In the genomic region with DNA sequence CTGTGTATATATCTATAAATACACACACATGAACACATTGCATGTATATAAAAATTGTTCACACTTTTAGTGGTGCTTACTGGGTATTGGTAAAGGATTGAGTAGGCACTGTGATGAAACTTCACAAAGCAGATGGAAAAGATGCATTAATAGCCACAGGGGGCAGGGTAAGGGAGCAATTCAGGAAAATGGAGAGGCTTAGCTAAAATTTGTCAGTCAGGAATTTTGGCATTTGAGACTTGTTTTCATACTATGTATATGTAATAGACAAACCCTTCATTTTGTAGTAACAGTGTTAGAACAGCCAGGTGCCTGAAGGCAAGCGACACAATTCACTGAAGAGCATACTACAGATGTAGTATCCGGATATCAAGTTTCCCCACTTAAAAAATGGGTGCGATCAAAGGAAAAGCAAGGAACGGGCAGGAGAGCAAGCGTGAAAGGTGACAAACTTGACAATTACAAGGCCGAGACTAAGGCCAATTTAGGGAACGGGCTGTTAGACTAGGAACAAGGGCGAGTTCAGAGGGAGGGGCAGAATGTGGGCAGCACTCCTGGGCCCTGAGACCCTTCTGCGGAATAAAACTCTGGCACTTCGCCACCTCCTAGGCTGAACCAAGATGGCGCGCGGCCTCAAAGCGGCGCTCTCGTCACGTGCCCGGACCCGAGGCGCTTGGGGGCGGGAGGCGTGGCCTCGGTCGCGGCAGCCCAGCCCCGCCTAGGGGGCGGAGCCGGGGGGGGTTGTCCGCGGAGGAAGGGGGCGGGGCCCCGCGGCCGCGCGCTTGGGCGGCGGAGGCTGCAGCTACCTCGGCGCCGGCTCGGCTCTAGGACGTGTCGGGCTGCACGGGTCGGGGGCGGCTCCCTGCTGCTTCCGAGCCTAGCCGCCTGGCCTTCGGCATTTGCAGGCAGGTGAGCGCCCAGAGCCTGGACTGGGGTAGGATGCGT, we compare ENCODE assay signal across 8 cellular contexts. TPM values are rescaled to one million over a fixed set of nuclear protein-coding genes. Genes with fewer than 3 reads are reported as not detected.
A peak's percentile ranks its signal among the peaks of the same experiment; 100 is the strongest.
DNase-seq lines count a peak whose midpoint lies in the region; ATAC-seq, FAIRE-seq and TF ChIP-seq lines count a peak whose summit lies in the region.

A gene (plus strand): TSS at position 771 of the 945 bp plus-strand sequence. CDS start 12,518 bp downstream, outside the sequence.

- no peaks in the 10 kb centered on the region for H4K20me1 ChIP-seq in K562 (replicated peaks; ENCODE audit: control insufficient read depth, insufficient read depth, low read length)

- H3K4me2 ChIP-seq in K562 (ENCODE audit: insufficient read depth, low read length), result peak within 1 kb of the TSS; percentile 97

- intact Hi-C loops in K562 (cut with micrococcal nuclease) (no loop called here), sigmoid colon (cut with DNase I) (loop anchor here (5.0 kb wide), 1 partner anchor 64 kb away; no protein-coding TSS in a partner anchor)

- H3K27ac ChIP-seq in K562 (ENCODE audit: extremely low read depth, low read depth, low read length) (peak within 1 kb of the TSS; percentile 72), sigmoid colon (peak within 1 kb of the TSS; percentile 54 to 75 (median 62))

- no peak for TF ChIP-seq RAD21 in K562 (CRISPR knock-in tag; conservative IDR thresholded peaks at IDR 0.05 in 1 of 2, IDR thresholded peaks at IDR 0.05 in 1 of 2)

- peak; percentile 70 for ATAC-seq in HG02943 (IDR thresholded peaks at IDR 0.05; ENCODE audit: low read depth, unreplicated experiment)
- ATAC-seq in K562, result peak; percentile 96

- in situ Hi-C loops in GM13976 (cut with MboI; ENCODE audit: low sequenced_read_pairs, unreplicated experiment), result no loop called here
- in situ Hi-C loops in K562 (cut with MboI), result no loop called here

- POLR2A ChIA-PET in K562 (lab: Yijun Ruan, JAX), result interaction anchor here (0.5 to 4.5 kb wide), 14 partner anchors 8 to 1206 kb away, joined by 3 to 22 read pairs (median 4); a partner anchor contains a TSS

- peak within 1 kb of the TSS; percentile 99 for H2AFZ ChIP-seq in K562 (ENCODE audit: low read depth, low read length)

- TF ChIP-seq POLR2A in K562 (conservative IDR thresholded peaks at IDR 0.05) (peak; percentile 76), sigmoid colon (IDR thresholded peaks at IDR 0.05) (no peak)

- CTCF ChIA-PET in K562 (lab: Yijun Ruan, JAX; ENCODE audit: low intra/inter-chr PET ratio), result no interaction called here

- peak within 1 kb of the TSS; percentile 53 for H3K4me3 ChIP-seq in K562
- peak within 1 kb of the TSS; percentile 64 for H3K4me3 ChIP-seq in iPS-11a (ENCODE audit: low read depth, low read length)
- peak within 1 kb of the TSS; percentile 34 to 61 (median 50) for H3K4me3 ChIP-seq in sigmoid colon

- peaks cover 44% of the 10 kb centered on the region for H3K36me3 ChIP-seq in K562 (ENCODE audit: control insufficient read depth, insufficient read depth, low read length)
- peaks cover 4 to 33% (median 15%) of the 10 kb centered on the region in 4 donors for H3K36me3 ChIP-seq in sigmoid colon

- no TSS peak for BruUV-seq in K562 (replicated peaks; lab: Mats Ljungman, UMichigan)

- H3K79me2 ChIP-seq in K562 (ENCODE audit: control insufficient read depth, insufficient read depth, low read length), result no peaks in the 10 kb centered on the region

- peak; percentile 99 for DNase-seq in GM13976 (ENCODE audit: low spot score)
- DNase-seq in NCI-H2029 treated with DMSO at 0.1 percent for 48 hours (lab: John Stamatoyannopoulos, UW), result peak; percentile 89
- DNase-seq in UCSD-AML1 (lab: John Stamatoyannopoulos, UW; ENCODE audit: unreplicated experiment), result peak; percentile 54
- DNase-seq in K562 (ENCODE audit: extremely low read depth in 1 of 4, low spot score in 3 of 4), result peak; percentile 95 to 100 (median 100)
- peak; percentile 93 for DNase-seq in sigmoid colon
- no peak for DNase-seq in GF-D8 (lab: John Stamatoyannopoulos, UW)

- peak; percentile 59 for FAIRE-seq in K562 (lab: Jason Lieb, UNC)

- WGBS in K562 (ENCODE audit: insufficient coverage, low coverage, missing lambda C conversion rate), result 16% methylated on average over 32 of the region's 52 CpGs
- WGBS in sigmoid colon, 2 donors, result 12 to 13% methylated on average over 52 of the region's 52 CpGs

- no peaks in the 10 kb centered on the region for H3K9me1 ChIP-seq in K562 (ENCODE audit: control insufficient read depth, insufficient read depth, low read length)

- H3K4me1 ChIP-seq in K562 (replicated peaks in 1 of 2; ENCODE audit: control insufficient read depth in 2 of 2, insufficient read depth in 2 of 2, low read length in 2 of 2), result peaks cover 11 to 27% of the 10 kb centered on the region in 2 experiments; a peak in 4 of 5 replicates
- H3K4me1 ChIP-seq in sigmoid colon, result peaks cover 0 to 31% (median 18%) of the 10 kb centered on the region in 4 donors

- no peak for TF ChIP-seq EP300 in K562 (IDR thresholded peaks at IDR 0.05; ENCODE audit: low read length)
- TF ChIP-seq EP300 in sigmoid colon (IDR thresholded peaks at IDR 0.05), result no peak

- no peaks in the 10 kb centered on the region for H3K27me3 ChIP-seq in K562 (ENCODE audit: control insufficient read depth in 2 of 2, insufficient read depth in 2 of 2, low read length in 2 of 2)
- peaks cover 0 to 3% (median 0%) of the 10 kb centered on the region in 3 donors for H3K27me3 ChIP-seq in sigmoid colon

- H3K9me3 ChIP-seq in K562 (replicated peaks; ENCODE audit: control insufficient read depth, insufficient read depth, low read depth, low read length) (no peaks in the 10 kb centered on the region), sigmoid colon (no peaks in the 10 kb centered on the region)

- peak; percentile 14 for TF ChIP-seq CTCF in GM13976 (IDR thresholded peaks at IDR 0.05; ENCODE audit: borderline replicate concordance, control extremely low read depth, extremely low read depth, insufficient read depth, missing control alignments)
- TF ChIP-seq CTCF in K562 (IDR thresholded peaks at IDR 0.05 in 2 of 3, conservative IDR thresholded peaks at IDR 0.05 in 1 of 3; ENCODE audit: insufficient read depth in 2 of 3, low read depth in 1 of 3, low read length in 3 of 3), result peak in 1 of 3 experiments; percentile 25; a peak in 2 of 6 replicates
- TF ChIP-seq CTCF in sigmoid colon (IDR thresholded peaks at IDR 0.05), result no peak

- H3K9ac ChIP-seq in K562 (ENCODE audit: insufficient read depth in 1 of 2, low read depth in 2 of 2, low read length in 2 of 2), result peak within 1 kb of the TSS; percentile 67 to 93

TF ChIP-seq in K562, 482 proteins besides CTCF, POLR2A, EP300 and RAD21 (continues in another document):
- no peak; the same call in 1 of the 2 replicates for TF ChIP-seq TCF7 (IDR thresholded peaks at IDR 0.05; ENCODE audit: borderline replicate concordance)
- TF ChIP-seq MEIS2 (IDR thresholded peaks at IDR 0.05; ENCODE audit: partially characterized antibody), result no peak
- TF ChIP-seq, protein P1, sequence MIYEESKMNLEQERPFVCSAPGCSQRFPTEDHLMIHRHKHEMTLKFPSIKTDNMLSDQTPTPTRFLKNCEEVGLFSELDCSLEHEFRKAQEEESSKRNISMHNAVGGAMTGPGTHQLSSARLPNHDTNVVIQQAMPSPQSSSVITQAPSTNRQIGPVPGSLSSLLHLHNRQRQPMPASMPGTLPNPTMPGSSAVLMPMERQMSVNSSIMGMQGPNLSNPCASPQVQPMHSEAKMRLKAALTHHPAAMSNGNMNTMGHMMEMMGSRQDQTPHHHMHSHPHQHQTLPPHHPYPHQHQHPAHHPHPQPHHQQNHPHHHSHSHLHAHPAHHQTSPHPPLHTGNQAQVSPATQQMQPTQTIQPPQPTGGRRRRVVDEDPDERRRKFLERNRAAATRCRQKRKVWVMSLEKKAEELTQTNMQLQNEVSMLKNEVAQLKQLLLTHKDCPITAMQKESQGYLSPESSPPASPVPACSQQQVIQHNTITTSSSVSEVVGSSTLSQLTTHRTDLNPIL (CRISPR knock-in tag; IDR thresholded peaks at IDR 0.05), result peak; percentile 22; the same call in 1 of the 2 replicates
- TF ChIP-seq NCOA1 (IDR thresholded peaks at IDR 0.05; ENCODE audit: low read depth), result peak; percentile 42; the same call in 1 of the 2 replicates
- TF ChIP-seq, protein P2, sequence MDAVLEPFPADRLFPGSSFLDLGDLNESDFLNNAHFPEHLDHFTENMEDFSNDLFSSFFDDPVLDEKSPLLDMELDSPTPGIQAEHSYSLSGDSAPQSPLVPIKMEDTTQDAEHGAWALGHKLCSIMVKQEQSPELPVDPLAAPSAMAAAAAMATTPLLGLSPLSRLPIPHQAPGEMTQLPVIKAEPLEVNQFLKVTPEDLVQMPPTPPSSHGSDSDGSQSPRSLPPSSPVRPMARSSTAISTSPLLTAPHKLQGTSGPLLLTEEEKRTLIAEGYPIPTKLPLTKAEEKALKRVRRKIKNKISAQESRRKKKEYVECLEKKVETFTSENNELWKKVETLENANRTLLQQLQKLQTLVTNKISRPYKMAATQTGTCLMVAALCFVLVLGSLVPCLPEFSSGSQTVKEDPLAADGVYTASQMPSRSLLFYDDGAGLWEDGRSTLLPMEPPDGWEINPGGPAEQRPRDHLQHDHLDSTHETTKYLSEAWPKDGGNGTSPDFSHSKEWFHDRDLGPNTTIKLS (IDR thresholded peaks at IDR 0.05; ENCODE audit: borderline replicate concordance, low read depth), result peak; percentile 75; the same call in 1 of the 2 replicates

RNA-seq across cellular contexts. Expression of the gene that starts here (rescaled TPM):
- 88.7 and 176 TPM in 2 replicates for total RNA-seq in K562 (2011; cell fraction: chromatin; rRNA removed; ENCODE audit: low replicate concordance)
- total RNA-seq in K562 (2011; cell fraction: nucleolus; rRNA removed), result 60.7 and 63.9 TPM in 2 replicates
- total RNA-seq in K562 (2011; cell fraction: nucleoplasm; rRNA removed), result 62.3 and 64.9 TPM in 2 replicates
- total RNA-seq in K562 (2014; rRNA removed), result 0.94 and 1.00 TPM in 2 replicates
- total RNA-seq in K562 (2014; rRNA removed; fragmentation: Illumina TruSeq; extraction: Trizol), result 0.22 and 0.36 TPM in 2 replicates
- total RNA-seq in K562 (2015; rRNA removed; fragmentation: Illumina TruSeq; extraction: Trizol), result 0.43 and 0.60 TPM in 2 replicates
- total RNA-seq in K562 (2021), result 1.9 and 2.0 TPM in 2 replicates
- 12.0 and 15.5 TPM in 2 replicates for polyA plus RNA-seq in K562 (2011; rRNA removed)
- polyA plus RNA-seq in K562 (2011; cell fraction: cytosol; rRNA removed), result 4.9 and 6.3 TPM in 2 replicates
- polyA plus RNA-seq in K562 (2011; cell fraction: nucleus; rRNA removed), result 133 and 139 TPM in 2 replicates
- 3.8 and 4.7 TPM in 2 replicates for polyA plus RNA-seq in K562 (2012)
- polyA plus RNA-seq in K562 (2014; fragmentation: Illumina TruSeq; extraction: Trizol), result 0.69 and 0.70 TPM in 2 replicates
- under 1 TPM; 0.07 to 0.08 TPM for polyA plus RNA-seq in K562 (2014; fragmentation: Nextera tagmentation; extraction: Ambion mirVana)
- 1.2 and 5.3 TPM in 2 replicates for polyA plus RNA-seq in K562 (2014; rRNA removed)
- polyA minus RNA-seq in K562 (2011; rRNA and poly(A)+ RNA removed), result 5.5 and 9.7 TPM in 2 replicates
- 5.2 and 6.8 TPM in 2 replicates for polyA minus RNA-seq in K562 (2011; cell fraction: cytosol; rRNA and poly(A)+ RNA removed)
- 32.0 and 45.5 TPM in 2 replicates for polyA minus RNA-seq in K562 (2011; cell fraction: nucleus; rRNA and poly(A)+ RNA removed)
- total RNA-seq in sigmoid colon, result 10 to 100 TPM in 1 of 4 donors, 1 to 10 TPM in 3; 1.1 to 15.0 (median 2.8) TPM
- polyA plus RNA-seq in sigmoid colon, result under 1 TPM in 1 of 3 donors, not detected in 2; 0.52 TPM
